ENCODE assay signal across 20 cellular contexts in genomic region chr9:129160712-129161533, GRCh38. TPM values are rescaled to one million over a fixed set of nuclear protein-coding genes. Genes with fewer than 3 reads are reported as not detected.
DNase-seq lines count a peak whose midpoint lies in the region; ATAC-seq and TF ChIP-seq lines count a peak whose summit lies in the region.
"Had no signal": no experiment of that assay in that cellular context is flagged by ENCODE, and none has a peak within 500 bp of the region (broad histone marks: within the 10 kb centered on the region; RNA-seq: fewer than 3 reads in every experiment).

No MANE protein-coding gene starts in this region.

- TF ChIP-seq CTCF in AG10803 (conservative IDR thresholded peaks at IDR 0.05; ENCODE audit: low read length) (no peak), choroid plexus epithelial cell (conservative IDR thresholded peaks at IDR 0.05; ENCODE audit: low read depth, low read length) (no peak), mesothelial cell of epicardium (IDR thresholded peaks at IDR 0.05; ENCODE audit: unreplicated experiment) (no peak)

- no peaks in the 10 kb centered on the region for H3K27me3 Mint-ChIP-seq in mesothelial cell of epicardium (ENCODE audit: low read depth)
- no peaks in the 10 kb centered on the region for H3K27me3 Mint-ChIP-seq in activated CD4-positive, alpha-beta memory T cell treated with anti-CD3 and anti-CD28 coated beads, Interleukin-2, amount 10 ng/mL, durations not matched to agents 7 days and 5 days
- H3K27me3 Mint-ChIP-seq: activated naive CD4-positive, alpha-beta T cell treated with anti-CD3 and anti-CD28 coated beads, Interleukin-2, amount 50 U/mL, for 24 hours had no signal

- CTCF ChIA-PET in activated CD4-positive, alpha-beta memory T cell treated with anti-CD3 and anti-CD28 coated beads, Interleukin-2, amount 10 ng/mL, durations not matched to agents 7 days and 5 days (lab: Charles Lee) = interaction anchor here (0.7 to 1.9 kb wide), 2 partner anchors 10 to 18 kb away, joined by 3 to 7 read pairs; no protein-coding TSS in a partner anchor

- H3K27ac Mint-ChIP-seq in mesothelial cell of epicardium = peak overlapping the region; percentile 50
- no peak overlapping the region for H3K27ac Mint-ChIP-seq in activated CD4-positive, alpha-beta memory T cell treated with anti-CD3 and anti-CD28 coated beads, Interleukin-2, amount 10 ng/mL, durations not matched to agents 7 days and 5 days
- H3K27ac Mint-ChIP-seq: activated naive CD4-positive, alpha-beta T cell treated with anti-CD3 and anti-CD28 coated beads, Interleukin-2, amount 50 U/mL, for 24 hours; activated T-cell treated with anti-CD3 and anti-CD28 coated beads, Interleukin-2, amount 50 U/mL, for 72 hours; CD8-positive, alpha-beta T cell had no signal

- peak; percentile 76 for DNase-seq in AG10803 (ENCODE audit: low read depth)
- DNase-seq in LHCN-M2 (ENCODE audit: low read depth) = peak; percentile 41
- DNase-seq in choroid plexus epithelial cell (ENCODE audit: low read depth) = peak; percentile 86
- DNase-seq in mesothelial cell of epicardium (ENCODE audit: low spot score in 2 of 2, unreplicated experiment in 2 of 2) = no peak
- DNase-seq in SK-N-DZ (ENCODE audit: low spot score) = no peak
- no peak for DNase-seq in cerebellar nuclear complex (lab: John Stamatoyannopoulos, UW)
- DNase-seq in activated CD4-positive, alpha-beta memory T cell treated with anti-CD3 and anti-CD28 coated beads, Interleukin-2, amount 10 ng/mL, durations not matched to agents 7 days and 5 days = no peak
- DNase-seq: activated T-cell treated with anti-CD3 and anti-CD28 coated beads, Interleukin-2, amount 50 U/mL, for 72 hours; body of pancreas; CD8-positive, alpha-beta T cell; cortex of kidney; DMS79 treated with DMSO at 0.1 percent for 48 hours; Kasumi-1; left lung; mucosa of descending colon; NCI-H69; retina had no signal

- ATAC-seq in GM18861 (IDR thresholded peaks at IDR 0.05; ENCODE audit: unreplicated experiment) = no peak
- ATAC-seq: activated T-cell treated with anti-CD3 and anti-CD28 coated beads, Interleukin-2, amount 50 U/mL, for 72 hours; body of pancreas; CD8-positive, alpha-beta T cell; gastroesophageal sphincter; left lung; mucosa of descending colon had no signal

- H3K4me3 Mint-ChIP-seq in mesothelial cell of epicardium = no peak overlapping the region
- no peak overlapping the region for H3K4me3 Mint-ChIP-seq in activated CD4-positive, alpha-beta memory T cell treated with anti-CD3 and anti-CD28 coated beads, Interleukin-2, amount 10 ng/mL, durations not matched to agents 7 days and 5 days
- H3K4me3 Mint-ChIP-seq: activated naive CD4-positive, alpha-beta T cell treated with anti-CD3 and anti-CD28 coated beads, Interleukin-2, amount 50 U/mL, for 24 hours; activated T-cell treated with anti-CD3 and anti-CD28 coated beads, Interleukin-2, amount 50 U/mL, for 72 hours; CD8-positive, alpha-beta T cell had no signal

- H3K9me3 Mint-ChIP-seq in mesothelial cell of epicardium = peaks cover 4% of the 10 kb centered on the region
- no peaks in the 10 kb centered on the region for H3K9me3 Mint-ChIP-seq in activated CD4-positive, alpha-beta memory T cell treated with anti-CD3 and anti-CD28 coated beads, Interleukin-2, amount 10 ng/mL, durations not matched to agents 7 days and 5 days
- H3K9me3 Mint-ChIP-seq: activated naive CD4-positive, alpha-beta T cell treated with anti-CD3 and anti-CD28 coated beads, Interleukin-2, amount 50 U/mL, for 24 hours; activated T-cell treated with anti-CD3 and anti-CD28 coated beads, Interleukin-2, amount 50 U/mL, for 72 hours; CD8-positive, alpha-beta T cell had no signal

- H3K4me1 Mint-ChIP-seq in mesothelial cell of epicardium = peaks cover 13% of the 10 kb centered on the region
- H3K4me1 Mint-ChIP-seq in activated CD4-positive, alpha-beta memory T cell treated with anti-CD3 and anti-CD28 coated beads, Interleukin-2, amount 10 ng/mL, durations not matched to agents 7 days and 5 days = no peaks in the 10 kb centered on the region
- H3K4me1 Mint-ChIP-seq: activated naive CD4-positive, alpha-beta T cell treated with anti-CD3 and anti-CD28 coated beads, Interleukin-2, amount 50 U/mL, for 24 hours had no signal

- no peak overlapping the region for H3K4me3 ChIP-seq in AG10803 (ENCODE audit: low read length)
- no peak overlapping the region for H3K4me3 ChIP-seq in choroid plexus epithelial cell (ENCODE audit: low read depth, low read length)
- H3K4me3 ChIP-seq: body of pancreas, gastroesophageal sphincter, left lung, mucosa of descending colon had no signal

- POLR2A ChIA-PET in activated CD4-positive, alpha-beta memory T cell treated with anti-CD3 and anti-CD28 coated beads, Interleukin-2, amount 10 ng/mL, durations not matched to agents 7 days and 5 days (lab: Charles Lee) = interaction anchor here (1.0 kb wide), 1 partner anchor 421 kb away, joined by 3 read pairs; no protein-coding TSS in a partner anchor

- peaks cover 13% of the 10 kb centered on the region for H3K36me3 Mint-ChIP-seq in mesothelial cell of epicardium
- H3K36me3 Mint-ChIP-seq in activated CD4-positive, alpha-beta memory T cell treated with anti-CD3 and anti-CD28 coated beads, Interleukin-2, amount 10 ng/mL, durations not matched to agents 7 days and 5 days (ENCODE audit: low read depth) = no peaks in the 10 kb centered on the region
- H3K36me3 Mint-ChIP-seq: CD8-positive, alpha-beta T cell had no signal

RNA-seq across cellular contexts. Expression of gene IER5L, which starts 17.1 kb away (rescaled TPM):
- total RNA-seq in LHCN-M2 (2014; rRNA removed) (10.7 and 12.5 TPM in 2 replicates), mesothelial cell of epicardium (31.3 to 34.7 TPM (median 31.9 TPM) in 3 replicates)
- polyA plus RNA-seq in LHCN-M2 (2012) = 5.1 TPM
- 9.9 and 14.8 TPM in 2 replicates for polyA plus RNA-seq in SK-N-DZ (2014; cell fraction: cytosol; rRNA removed)
- polyA plus RNA-seq in SK-N-DZ (2014; cell fraction: nucleus; rRNA removed) = 9.8 and 11.9 TPM in 2 replicates
- 1 to 10 TPM; 2.4 to 3.0 TPM for total RNA-seq in activated CD4-positive, alpha-beta memory T cell treated with anti-CD3 and anti-CD28 coated beads, Interleukin-2, amount 10 ng/mL, durations not matched to agents 7 days and 5 days

RNA-seq across cellular contexts. Expression of gene PTPA, which starts 49.7 kb away (rescaled TPM):
- total RNA-seq in LHCN-M2 (2014; rRNA removed) (113 and 122 TPM in 2 replicates), mesothelial cell of epicardium (157 to 164 TPM (median 160 TPM) in 3 replicates)
- 113 TPM for polyA plus RNA-seq in LHCN-M2 (2012)
- 85.6 and 97.8 TPM in 2 replicates for polyA plus RNA-seq in SK-N-DZ (2014; cell fraction: cytosol; rRNA removed)
- polyA plus RNA-seq in SK-N-DZ (2014; cell fraction: nucleus; rRNA removed) = 55.4 and 62.5 TPM in 2 replicates
- total RNA-seq in activated CD4-positive, alpha-beta memory T cell treated with anti-CD3 and anti-CD28 coated beads, Interleukin-2, amount 10 ng/mL, durations not matched to agents 7 days and 5 days = 10 to 100 TPM; 88.3 to 97.7 TPM

RNA-seq across cellular contexts. Expression of gene CRAT, which starts 50.3 kb away (rescaled TPM):
- 41.9 and 47.9 TPM in 2 replicates for total RNA-seq in LHCN-M2 (2014; rRNA removed)
- polyA plus RNA-seq in LHCN-M2 (2012) = 43.1 TPM
- total RNA-seq in mesothelial cell of epicardium = 26.4 to 27.6 TPM (median 26.4 TPM) in 3 replicates
- 8.2 and 10.7 TPM in 2 replicates for polyA plus RNA-seq in SK-N-DZ (2014; cell fraction: cytosol; rRNA removed)
- 6.2 and 8.7 TPM in 2 replicates for polyA plus RNA-seq in SK-N-DZ (2014; cell fraction: nucleus; rRNA removed)
- total RNA-seq in activated CD4-positive, alpha-beta memory T cell treated with anti-CD3 and anti-CD28 coated beads, Interleukin-2, amount 10 ng/mL, durations not matched to agents 7 days and 5 days = 10 to 100 TPM; 17.3 to 18.2 TPM

Comparison
In these comparisons a context has a peak if more than half of its experiments do, and no peak if none do; other contexts are left out.
1. DNase-seq: peak in AG10803 (single experiment), LHCN-M2 (single experiment) and choroid plexus epithelial cell (single experiment); none in mesothelial cell of epicardium (0 of 2), SK-N-DZ (single experiment), cerebellar nuclear complex (0 of 2) and activated CD4-positive, alpha-beta memory T cell treated with anti-CD3 and anti-CD28 coated beads, Interleukin-2, amount 10 ng/mL, durations not matched to agents 7 days and 5 days (single experiment).